In genomic region chr17:4064366-4064765, GRCh38 we compare ENCODE assay signal across 17 cellular contexts.
DNase-seq lines count a peak whose midpoint lies in the region; ATAC-seq and TF ChIP-seq lines count a peak whose summit lies in the region.
"Had no signal": no experiment of that assay in that cellular context is flagged by ENCODE, and none has a peak within 500 bp of the region (broad histone marks: within the 10 kb centered on the region; RNA-seq: fewer than 3 reads in every experiment).

No MANE protein-coding gene starts in this region.

- TF ChIP-seq EP300 in SK-N-SH (IDR thresholded peaks at IDR 0.05; ENCODE audit: borderline replicate concordance in 1 of 2, low read depth in 1 of 2, low read length in 1 of 2) (no peak), esophagus muscularis mucosa (IDR thresholded peaks at IDR 0.05) (no peak)

- 97% methylated on average over 13 of the region's 13 CpGs for WGBS in SK-N-SH (ENCODE audit: low lambda C conversion rate)
- 93% methylated on average over 13 of the region's 13 CpGs for WGBS in esophagus muscularis mucosa

- H3K9me3 ChIP-seq in SK-N-SH (no peaks in the 10 kb centered on the region), left ventricle myocardium inferior (replicated peaks) (no peaks in the 10 kb centered on the region), esophagus muscularis mucosa (no peaks in the 10 kb centered on the region)
- H3K9me3 ChIP-seq: BLaER1 treated with 17β-estradiol and CSF1 and Interleukin-3, amounts not matched to agents 10 nM and 100 nM had no signal

- H4K20me1 ChIP-seq in SK-N-SH (ENCODE audit: insufficient read depth): no peaks in the 10 kb centered on the region

- H3K27ac ChIP-seq in SK-N-SH (ENCODE audit: low read depth in 2 of 2, low read length in 1 of 2) (no peak overlapping the region), left ventricle myocardium inferior (replicated peaks) (peak overlapping the region; percentile 29), esophagus muscularis mucosa (replicated peaks in 1 of 4) (no peak overlapping the region)
- H3K27ac ChIP-seq: BLaER1 treated with 17β-estradiol and CSF1 and Interleukin-3, amounts not matched to agents 10 nM and 100 nM; GM23248; HL-60 had no signal

- DNase-seq in SK-N-SH: peak; percentile 24
- DNase-seq in Right ventricle myocardium superior: peak; percentile 74
- DNase-seq in left ventricle myocardium inferior: peak; percentile 63
- DNase-seq in UCSD-AML1 (lab: John Stamatoyannopoulos, UW; ENCODE audit: unreplicated experiment): no peak
- DNase-seq in SIG-M5 treated with dmso at 0.1 percent for 504 hours (lab: John Stamatoyannopoulos, UW; ENCODE audit: unreplicated experiment): no peak
- DNase-seq in esophagus muscularis mucosa (ENCODE audit: extremely low spot score): no peak
- DNase-seq: 8988T; AML-193; Calu3; CD4-positive, alpha-beta T cell; DMS79; GM23248 had no signal

- H3K4me2 ChIP-seq in SK-N-SH: no peak overlapping the region
- H3K4me2 ChIP-seq: BLaER1 treated with 17β-estradiol and CSF1 and Interleukin-3, amounts not matched to agents 10 nM and 100 nM had no signal

- H3K4me3 ChIP-seq in SK-N-SH (ENCODE audit: low read depth in 2 of 2, low read length in 1 of 2) (no peak overlapping the region), left ventricle myocardium inferior (no peak overlapping the region), esophagus muscularis mucosa (no peak overlapping the region)
- H3K4me3 ChIP-seq: BLaER1 treated with 17β-estradiol and CSF1 and Interleukin-3, amounts not matched to agents 10 nM and 100 nM; GM12878; GM23248 had no signal

- CTCF ChIA-PET in SK-N-SH (lab: Yijun Ruan, JAX): interaction anchor here (0.6 to 1.6 kb wide), 4 partner anchors 8 to 1529 kb away, joined by 3 to 5 read pairs (median 3); no protein-coding TSS in a partner anchor

- H3K27me3 ChIP-seq in SK-N-SH (ENCODE audit: insufficient read depth) (no peaks in the 10 kb centered on the region), left ventricle myocardium inferior (ENCODE audit: low read depth) (no peaks in the 10 kb centered on the region), esophagus muscularis mucosa (no peaks in the 10 kb centered on the region)
- H3K27me3 ChIP-seq: BLaER1 treated with 17β-estradiol and CSF1 and Interleukin-3, amounts not matched to agents 10 nM and 100 nM had no signal

- H3K4me1 ChIP-seq in SK-N-SH (ENCODE audit: control insufficient read depth in 1 of 2, insufficient read depth in 2 of 2, low read depth in 1 of 2, low read length in 1 of 2): no peaks in the 10 kb centered on the region; a peak in 1 of 4 replicates
- H3K4me1 ChIP-seq in left ventricle myocardium inferior: no peaks in the 10 kb centered on the region
- H3K4me1 ChIP-seq in esophagus muscularis mucosa: no peaks in the 10 kb centered on the region
- H3K4me1 ChIP-seq: BLaER1 treated with 17β-estradiol and CSF1 and Interleukin-3, amounts not matched to agents 10 nM and 100 nM had no signal

- no peak overlapping the region for H2AFZ ChIP-seq in SK-N-SH (ENCODE audit: low read depth)
- H2AFZ ChIP-seq: GM23248 had no signal

- H3F3A ChIP-seq in SK-N-SH (replicated peaks; ENCODE audit: insufficient read depth): no peaks in the 10 kb centered on the region

- ATAC-seq in SK-N-SH treated with all-trans-retinoic acid at 6 μM for 48 hours (no peak), Right ventricle myocardium superior (ENCODE audit: poor library complexity) (peak; percentile 83)
- ATAC-seq: GM12878, HCT116 had no signal

- no peak overlapping the region for H3K9ac ChIP-seq in SK-N-SH
- H3K9ac ChIP-seq: BLaER1 treated with 17β-estradiol and CSF1 and Interleukin-3, amounts not matched to agents 10 nM and 100 nM; GM23248 had no signal

- no peaks in the 10 kb centered on the region for H3K9me2 ChIP-seq in SK-N-SH

- no peaks in the 10 kb centered on the region for H3K79me2 ChIP-seq in SK-N-SH (ENCODE audit: insufficient read depth)

- POLR2A ChIA-PET in SK-N-SH (lab: Yijun Ruan, JAX): no interaction called here

- H3K36me3 ChIP-seq in SK-N-SH (replicated peaks in 1 of 2; ENCODE audit: control insufficient read depth in 1 of 2, insufficient read depth in 2 of 2, low read length in 1 of 2) (peaks cover 59 to 70% of the 10 kb centered on the region in 2 experiments), left ventricle myocardium inferior (peaks cover 98% of the 10 kb centered on the region), esophagus muscularis mucosa (peaks cover 71 to 98% (median 96%) of the 10 kb centered on the region in 4 donors)

- no peak for TF ChIP-seq CTCF in SK-N-SH (IDR thresholded peaks at IDR 0.05)
- no peak for TF ChIP-seq CTCF in left ventricle myocardium inferior (IDR thresholded peaks at IDR 0.05; ENCODE audit: borderline replicate concordance)
- TF ChIP-seq CTCF in esophagus muscularis mucosa (IDR thresholded peaks at IDR 0.05): no peak

- no peak for TF ChIP-seq RAD21 in SK-N-SH (IDR thresholded peaks at IDR 0.05; ENCODE audit: low read length)

- intact Hi-C loops in Right ventricle myocardium superior (cut with DNase I) (no loop called here), left ventricle myocardium inferior (cut with micrococcal nuclease) (no loop called here), esophagus muscularis mucosa (cut with DNase I) (no loop called here)

- no peak for TF ChIP-seq POLR2A in esophagus muscularis mucosa (IDR thresholded peaks at IDR 0.05; ENCODE audit: low read depth)

TF ChIP-seq in SK-N-SH, 30 proteins besides CTCF, POLR2A, EP300 and RAD21 (continues in another document):
- TF ChIP-seq NRF1 (IDR thresholded peaks at IDR 0.05; ENCODE audit: low read depth, low read length) (no peak), FOXM1 (IDR thresholded peaks at IDR 0.05; ENCODE audit: low read depth) (no peak), MEF2A (IDR thresholded peaks at IDR 0.05; ENCODE audit: borderline replicate concordance, low read depth) (no peak), TCF12 (IDR thresholded peaks at IDR 0.05) (no peak), USF1 (IDR thresholded peaks at IDR 0.05; ENCODE audit: borderline replicate concordance, low read depth) (no peak)

TF ChIP-seq in SK-N-SH treated with all-trans-retinoic acid at 6 μM for 48 hours, 23 proteins besides CTCF, POLR2A, EP300 and RAD21:
- TF ChIP-seq RARB (CRISPR knock-in tag; IDR thresholded peaks at IDR 0.05) (no peak), CSDC2 (CRISPR knock-in tag; IDR thresholded peaks at IDR 0.05) (no peak), ZFP3 (CRISPR knock-in tag; IDR thresholded peaks at IDR 0.05) (no peak), BACH2 (CRISPR knock-in tag; IDR thresholded peaks at IDR 0.05; ENCODE audit: borderline replicate concordance) (no peak), ISL1 (CRISPR knock-in tag; IDR thresholded peaks at IDR 0.05) (no peak), TOX (CRISPR knock-in tag; IDR thresholded peaks at IDR 0.05; ENCODE audit: borderline replicate concordance) (no peak), TSHZ2 (CRISPR knock-in tag; IDR thresholded peaks at IDR 0.05) (no peak), ZNF8 (CRISPR knock-in tag; IDR thresholded peaks at IDR 0.05) (no peak), ZC3H10 (CRISPR knock-in tag; IDR thresholded peaks at IDR 0.05) (no peak), ZFP30 (CRISPR knock-in tag; IDR thresholded peaks at IDR 0.05) (no peak)
TF ChIP-seq in SK-N-SH treated with all-trans-retinoic acid at 6 μM for 48 hours: peak in this region for 0.

Comparison
In these comparisons a context has a peak if more than half of its experiments do, and no peak if none do; other contexts are left out.
1. DNase-seq: peak in SK-N-SH (single experiment), Right ventricle myocardium superior (single experiment) and left ventricle myocardium inferior (single experiment); none in UCSD-AML1 (single experiment), SIG-M5 treated with dmso at 0.1 percent for 504 hours (single experiment) and esophagus muscularis mucosa (single experiment).